9 cellular contexts compared by ENCODE assay signal in the genomic region with DNA sequence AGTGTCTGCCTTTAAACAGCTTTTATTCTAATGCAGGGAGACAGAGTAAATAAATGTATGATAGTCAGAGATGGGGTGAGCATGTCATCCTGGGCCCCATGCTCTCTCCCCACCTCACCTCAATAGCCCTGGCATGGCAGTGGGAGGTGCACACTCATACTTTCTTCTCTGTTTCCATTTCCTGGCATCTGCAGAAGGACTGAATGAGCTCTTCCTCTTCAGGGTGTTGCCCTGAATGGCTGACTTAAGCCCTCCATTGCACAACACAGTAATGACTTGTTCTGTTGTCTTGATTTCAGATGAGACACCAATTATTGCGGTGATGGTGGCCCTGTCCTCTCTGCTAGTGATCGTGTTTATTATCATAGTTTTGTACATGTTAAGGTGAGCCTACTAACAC. TPM values are rescaled to one million over a fixed set of nuclear protein-coding genes. Genes with fewer than 3 reads are reported as not detected.
DNase-seq lines count a peak whose midpoint lies in the region; ATAC-seq lines count a peak whose summit lies in the region.
"Had no signal": no experiment of that assay in that cellular context is flagged by ENCODE, and none has a peak within 500 bp of the region (broad histone marks: within the 10 kb centered on the region; RNA-seq: fewer than 3 reads in every experiment).

No MANE protein-coding gene starts in this region.

- peak; percentile 60 for DNase-seq in activated naive CD4-positive, alpha-beta T cell treated with Interleukin-2 at 50 U/mL for 16 hours
- DNase-seq in activated naive CD4-positive, alpha-beta T cell (lab: John Stamatoyannopoulos, UW), result no peak
- DNase-seq in activated CD8-positive, alpha-beta memory T cell treated with anti-CD3 and anti-CD28 coated beads, Interleukin-2, amount 50 U/mL, for 24 hours (ENCODE audit: extremely low read depth), result peak; percentile 30
- DNase-seq in immature natural killer cell, result no peak
- DNase-seq in stimulated activated naive CD8-positive, alpha-beta T cell treated with anti-CD3 and anti-CD28 coated beads, Interleukin-15, amount 100 ng/mL, for 72 hours, result peak; percentile 38 to 78
- no peak for DNase-seq in posterior cingulate gyrus
- no peak for DNase-seq in DMS 273 treated with DMSO at 0.1 percent for 48 hours (lab: John Stamatoyannopoulos, UW)

- H3K9me3 Mint-ChIP-seq in immature natural killer cell, result no peaks in the 10 kb centered on the region
- no peaks in the 10 kb centered on the region for H3K9me3 Mint-ChIP-seq in stimulated activated naive CD8-positive, alpha-beta T cell treated with anti-CD3 and anti-CD28 coated beads, Interleukin-15, amount 100 ng/mL, for 72 hours

- H3K36me3 Mint-ChIP-seq in immature natural killer cell, result peaks cover 16 to 43% (median 16%) of the 10 kb centered on the region in 3 donors

- H3K4me3 Mint-ChIP-seq in immature natural killer cell, result no peak overlapping the region
- peak overlapping the region; percentile 44 to 60 for H3K4me3 Mint-ChIP-seq in stimulated activated naive CD8-positive, alpha-beta T cell treated with anti-CD3 and anti-CD28 coated beads, Interleukin-15, amount 100 ng/mL, for 72 hours

- H3K27me3 Mint-ChIP-seq in immature natural killer cell (ENCODE audit: low read depth in 3 of 3), result peaks cover 0 to 6% (median 2%) of the 10 kb centered on the region in 3 donors
- H3K27me3 Mint-ChIP-seq in stimulated activated naive CD8-positive, alpha-beta T cell treated with anti-CD3 and anti-CD28 coated beads, Interleukin-15, amount 100 ng/mL, for 72 hours, result no peaks in the 10 kb centered on the region

- ATAC-seq in stimulated activated naive CD8-positive, alpha-beta T cell treated with anti-CD3 and anti-CD28 coated beads, Interleukin-15, amount 100 ng/mL, for 72 hours, result peak; percentile 88
- ATAC-seq in GM21390 (IDR thresholded peaks at IDR 0.05; ENCODE audit: unreplicated experiment), result no peak

- H3K27ac Mint-ChIP-seq in immature natural killer cell, result peak overlapping the region in 5 of 6 donors; percentile 14 to 74 (median 19)
- peak overlapping the region in 1 of 2 donors; percentile 51 for H3K27ac Mint-ChIP-seq in stimulated activated naive CD8-positive, alpha-beta T cell treated with anti-CD3 and anti-CD28 coated beads, Interleukin-15, amount 100 ng/mL, for 72 hours

- H3K4me1 Mint-ChIP-seq in immature natural killer cell, result peaks cover 8 to 14% of the 10 kb centered on the region in 2 donors
- H3K4me1 Mint-ChIP-seq in stimulated activated naive CD8-positive, alpha-beta T cell treated with anti-CD3 and anti-CD28 coated beads, Interleukin-15, amount 100 ng/mL, for 72 hours, result peaks cover 15% of the 10 kb centered on the region

- intact Hi-C loops in posterior cingulate gyrus (cut with DNase I), result no loop called here

RNA-seq across cellular contexts. Expression of gene GNRH2, which starts 57.0 kb away (rescaled TPM):
- polyA plus RNA-seq in immature natural killer cell, result not detected
- polyA plus RNA-seq: cardiac muscle cell had no signal

RNA-seq across cellular contexts. Expression of gene MRPS26, which starts 59.4 kb away (rescaled TPM):
- 10 to 100 TPM; 65.2 to 76.5 (median 70.7) TPM for polyA plus RNA-seq in immature natural killer cell

Comparison
In these comparisons a context has a peak if more than half of its experiments do, and no peak if none do; other contexts are left out.
1. DNase-seq: peak in activated naive CD4-positive, alpha-beta T cell treated with Interleukin-2 at 50 U/mL for 16 hours (single experiment), activated CD8-positive, alpha-beta memory T cell treated with anti-CD3 and anti-CD28 coated beads, Interleukin-2, amount 50 U/mL, for 24 hours (single experiment) and stimulated activated naive CD8-positive, alpha-beta T cell treated with anti-CD3 and anti-CD28 coated beads, Interleukin-15, amount 100 ng/mL, for 72 hours (2 of 2); none in activated naive CD4-positive, alpha-beta T cell (0 of 4), immature natural killer cell (0 of 3), posterior cingulate gyrus (0 of 10) and DMS 273 treated with DMSO at 0.1 percent for 48 hours (single experiment).
2. H3K4me3 Mint-ChIP-seq: peak in stimulated activated naive CD8-positive, alpha-beta T cell treated with anti-CD3 and anti-CD28 coated beads, Interleukin-15, amount 100 ng/mL, for 72 hours (2 of 2); none in immature natural killer cell (0 of 5).